18 cellular contexts compared by ENCODE assay signal in the genomic region with DNA sequence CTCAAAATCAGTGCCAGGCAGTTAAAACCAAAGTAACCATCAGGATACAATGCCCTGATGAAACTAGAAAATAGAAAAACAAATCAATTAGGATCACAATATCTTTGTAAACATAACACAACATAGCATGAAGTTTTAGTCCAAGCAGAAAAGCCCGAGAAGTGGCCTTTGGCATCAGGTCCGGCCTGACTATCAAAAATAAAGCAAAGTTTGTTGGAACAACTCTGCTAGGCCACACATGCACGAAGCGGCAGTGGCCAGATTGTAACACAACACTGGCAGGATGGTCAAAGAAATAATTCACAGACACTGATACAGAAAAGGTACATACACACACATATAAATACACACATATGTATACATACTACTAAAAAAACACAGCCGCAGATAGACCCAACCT. TPM values are rescaled to one million over a fixed set of nuclear protein-coding genes. Genes with fewer than 3 reads are reported as not detected.
DNase-seq lines count a peak whose midpoint lies in the region; TF ChIP-seq lines count a peak whose summit lies in the region.
"Had no signal": no experiment of that assay in that cellular context is flagged by ENCODE, and none has a peak within 500 bp of the region (broad histone marks: within the 10 kb centered on the region; RNA-seq: fewer than 3 reads in every experiment).

No MANE protein-coding gene starts in this region.

- H2BK5ac ChIP-seq in mesenchymal stem cell (ENCODE audit: low read depth, low read length, poor library complexity, severe bottlenecking), result no peak overlapping the region

- no peak overlapping the region for H2AK5ac ChIP-seq in mesenchymal stem cell (ENCODE audit: low read length, severe bottlenecking)

- no peak overlapping the region for H3K4me2 ChIP-seq in mesenchymal stem cell (ENCODE audit: low read length, poor library complexity, severe bottlenecking)
- H3K4me2 ChIP-seq in neural progenitor cell, result no peak overlapping the region

- H3K9me3 ChIP-seq in mesenchymal stem cell (ENCODE audit: control insufficient read depth, low read length) (no peaks in the 10 kb centered on the region), neural progenitor cell (ENCODE audit: low read depth) (no peaks in the 10 kb centered on the region), thyroid gland (no peaks in the 10 kb centered on the region)
- H3K9me3 ChIP-seq: Caco-2 had no signal

- peaks cover 28% of the 10 kb centered on the region for H3K36me3 Mint-ChIP-seq in brain
- peaks cover 30% of the 10 kb centered on the region for H3K36me3 Mint-ChIP-seq in neural progenitor cell

- H2AFZ ChIP-seq in mesenchymal stem cell (ENCODE audit: low read depth, low read length), result no peak overlapping the region
- H2AFZ ChIP-seq in neural progenitor cell (replicated peaks), result no peak overlapping the region

- H3K27ac Mint-ChIP-seq in brain (peak overlapping the region in 4 of 5 experiments; percentile 24 to 60 (median 48)), neural progenitor cell (peak overlapping the region; percentile 55)
- H3K27ac Mint-ChIP-seq: CD4-positive, alpha-beta T cell; H9 had no signal

- DNase-seq in mesenchymal stem cell (no peak), neural progenitor cell (ENCODE audit: low spot score) (no peak), thyroid gland (peak in 1 of 2 donors; percentile 50), NCI-H1694 treated with DMSO at 0.1 percent for 48 hours (lab: John Stamatoyannopoulos, UW) (no peak), DMS79 (lab: John Stamatoyannopoulos, UW) (no peak)
- DNase-seq in activated CD8-positive, alpha-beta memory T cell treated with anti-CD3 and anti-CD28 coated beads for 24 hours, result no peak
- DNase-seq: ACHN; AML-193; Caco-2; CD4-positive, alpha-beta T cell; DMS153; DMS79 treated with DMSO at 0.1 percent for 48 hours; GF-D8; H9; KG1 had no signal

- intact Hi-C loops in thyroid gland (cut with DNase I), result no loop called here

- H2BK120ac ChIP-seq in mesenchymal stem cell (ENCODE audit: low read depth, low read length), result no peak overlapping the region

- no peaks in the 10 kb centered on the region for H3K79me1 ChIP-seq in mesenchymal stem cell (replicated peaks; ENCODE audit: low read length, poor library complexity, severe bottlenecking)

- H2BK15ac ChIP-seq in mesenchymal stem cell (ENCODE audit: low read depth, poor library complexity, severe bottlenecking), result no peak overlapping the region

- H3K9me3 Mint-ChIP-seq in brain (no peaks in the 10 kb centered on the region), neural progenitor cell (peaks cover 12% of the 10 kb centered on the region)
- H3K9me3 Mint-ChIP-seq: CD4-positive, alpha-beta T cell; H9 had no signal

- H4K8ac ChIP-seq in mesenchymal stem cell (ENCODE audit: low read length), result no peak overlapping the region

- H3K27me3 Mint-ChIP-seq in brain, result no peaks in the 10 kb centered on the region
- H3K27me3 Mint-ChIP-seq in neural progenitor cell (ENCODE audit: insufficient read depth, low read depth), result peaks cover 7% of the 10 kb centered on the region

- 93% methylated on average over 5 of the region's 5 CpGs for WGBS in mesenchymal stem cell
- 36 to 42% methylated on average over 5 of the region's 5 CpGs for WGBS in thyroid gland, 2 donors

- H3K4me1 Mint-ChIP-seq in brain (peaks cover 41% of the 10 kb centered on the region), neural progenitor cell (peaks cover 81% of the 10 kb centered on the region)

- peaks cover 24% of the 10 kb centered on the region for H3F3A ChIP-seq in neural progenitor cell (ENCODE audit: low read depth)

- TF ChIP-seq CTCF in brain (conservative IDR thresholded peaks at IDR 0.05) (no peak), neural progenitor cell (IDR thresholded peaks at IDR 0.05) (no peak), thyroid gland (IDR thresholded peaks at IDR 0.05) (no peak)

- H3K27me3 ChIP-seq in mesenchymal stem cell (ENCODE audit: control insufficient read depth in 1 of 2, insufficient read depth in 1 of 2, low read length in 2 of 2) (no peaks in the 10 kb centered on the region), neural progenitor cell (no peaks in the 10 kb centered on the region), thyroid gland (no peaks in the 10 kb centered on the region)

- no peak overlapping the region for H2BK12ac ChIP-seq in mesenchymal stem cell (ENCODE audit: low read length in 2 of 2)

- H3K79me2 ChIP-seq in neural progenitor cell (ENCODE audit: low read depth), result peaks cover 38% of the 10 kb centered on the region

- peaks cover 72% of the 10 kb centered on the region for H4K20me1 ChIP-seq in neural progenitor cell (ENCODE audit: low read depth)

- H3K14ac ChIP-seq in mesenchymal stem cell (ENCODE audit: low read length in 2 of 2), result no peak overlapping the region

- H3K36me3 ChIP-seq in mesenchymal stem cell (ENCODE audit: control insufficient read depth in 1 of 2, insufficient read depth in 2 of 2, low read depth in 1 of 2, low read length in 2 of 2) (peaks cover 0 to 13% of the 10 kb centered on the region in 2 experiments), neural progenitor cell (peaks cover 1% of the 10 kb centered on the region), thyroid gland (no peaks in the 10 kb centered on the region)

- no peak overlapping the region for H4K91ac ChIP-seq in mesenchymal stem cell (ENCODE audit: low read length)

- H3K18ac ChIP-seq in mesenchymal stem cell (ENCODE audit: low read depth in 1 of 2, low read length in 2 of 2), result no peak overlapping the region

- H3K23ac ChIP-seq in mesenchymal stem cell (ENCODE audit: low read length in 2 of 2), result no peak overlapping the region

- H3K4me3 ChIP-seq in mesenchymal stem cell (ENCODE audit: insufficient read depth in 1 of 2, low read depth in 1 of 2, low read length in 2 of 2), result peak overlapping the region in 1 of 2 experiments; percentile 58
- H3K4me3 ChIP-seq in neural progenitor cell, result no peak overlapping the region
- no peak overlapping the region for H3K4me3 ChIP-seq in thyroid gland (replicated peaks in 1 of 3)

- peaks cover 3% of the 10 kb centered on the region for H3K4me1 ChIP-seq in mesenchymal stem cell (ENCODE audit: control insufficient read depth, insufficient read depth, low read depth, low read length)
- peaks cover 41% of the 10 kb centered on the region for H3K4me1 ChIP-seq in neural progenitor cell
- peaks cover 50 to 59% of the 10 kb centered on the region in 2 donors for H3K4me1 ChIP-seq in thyroid gland
- H3K4me1 ChIP-seq: Caco-2 had no signal

- H3K27ac ChIP-seq in mesenchymal stem cell (ENCODE audit: low read length, poor library complexity, severe bottlenecking) (no peak overlapping the region), neural progenitor cell (no peak overlapping the region), thyroid gland (peak overlapping the region; percentile 36 to 72 (median 59))
- H3K27ac ChIP-seq: C4-2B, HL-60 had no signal

- H3K9ac ChIP-seq in mesenchymal stem cell (ENCODE audit: low read length), result peak overlapping the region; percentile 64
- no peak overlapping the region for H3K9ac ChIP-seq in neural progenitor cell

- peak overlapping the region in 2 of 5 experiments; percentile 27 to 59 for H3K4me3 Mint-ChIP-seq in brain
- H3K4me3 Mint-ChIP-seq in neural progenitor cell, result no peak overlapping the region
- H3K4me3 Mint-ChIP-seq: CD4-positive, alpha-beta T cell; H9 had no signal

- no peak for TF ChIP-seq POLR2A in thyroid gland (IDR thresholded peaks at IDR 0.05)

- no peak overlapping the region for H3K4ac ChIP-seq in mesenchymal stem cell (ENCODE audit: low read depth in 1 of 2, low read length in 2 of 2)

RNA-seq across cellular contexts. Expression of a gene that starts 26.9 kb away (rescaled TPM):
- 6.3 TPM for polyA plus RNA-seq in brain (ENCODE audit: insufficient read depth, low read depth, low replicate concordance)
- 1.3 TPM for polyA plus RNA-seq in mesenchymal stem cell (2013, experiment 1 of 2)
- polyA plus RNA-seq in mesenchymal stem cell (2013, experiment 2 of 2), result 1.1 TPM
- 50.5 and 71.3 TPM in 2 replicates for total RNA-seq in neural progenitor cell (ENCODE audit: low replicate concordance)
- 100 to 1,000 TPM in 2 of 4 donors, 10 to 100 TPM in 2; 75.8 to 168 (median 108) TPM for total RNA-seq in thyroid gland

Comparison
In these comparisons a context has a peak if more than half of its experiments do, and no peak if none do; other contexts are left out.
1. H3K27ac ChIP-seq: peak in thyroid gland (3 of 3); none in mesenchymal stem cell (single experiment) and neural progenitor cell (single experiment).